1 cellular context compared by ENCODE assay signal in the genomic region with DNA sequence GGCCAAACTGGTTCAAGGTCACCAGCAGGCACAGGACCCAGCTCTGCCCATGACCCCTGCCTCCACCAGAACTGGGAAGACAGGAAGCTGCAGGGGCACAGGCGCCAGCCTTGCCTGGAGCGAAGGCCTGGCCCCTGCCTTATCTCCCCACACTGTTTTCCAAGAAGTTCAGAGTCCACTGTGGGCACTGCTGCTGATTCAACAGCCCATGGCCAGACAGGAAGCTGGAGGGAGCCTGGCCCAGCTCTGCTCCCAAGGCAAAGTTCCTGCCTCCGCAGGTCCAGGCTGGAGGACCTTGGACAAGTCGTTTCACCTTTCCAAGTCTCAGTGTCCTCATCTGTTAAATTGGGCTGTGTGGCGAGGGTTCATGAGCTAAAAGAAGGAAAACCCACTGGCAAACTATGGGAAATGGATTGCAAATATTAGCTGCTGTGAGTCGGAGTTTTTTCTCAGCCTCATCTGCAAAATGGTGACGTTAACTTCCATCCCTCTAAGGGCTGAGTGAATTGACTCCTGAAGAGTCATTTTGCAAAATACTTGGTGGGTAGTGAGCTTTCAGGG.
TF ChIP-seq lines count a peak whose summit lies in the region.

No MANE protein-coding gene starts in this region.

TF ChIP-seq in K562, 482 proteins besides CTCF, POLR2A, EP300 and RAD21 (continued from another document):
- TF ChIP-seq RBFOX2 (IDR thresholded peaks at IDR 0.05; ENCODE audit: low read depth, low read length) (peak; percentile 19; the same call in 1 of the 2 replicates), ZFP1 (CRISPR knock-in tag; IDR thresholded peaks at IDR 0.05) (no peak), RBM39 (optimal IDR thresholded peaks at IDR 0.05; ENCODE audit: low read depth, low read length) (no peak), ZNF511 (CRISPR knock-in tag; IDR thresholded peaks at IDR 0.05) (0 out of 2 replicates have a peak, but pooled peaks have one; percentile 46), ELF2 (CRISPR knock-in tag; IDR thresholded peaks at IDR 0.05) (no peak)
- TF ChIP-seq, protein P1, sequence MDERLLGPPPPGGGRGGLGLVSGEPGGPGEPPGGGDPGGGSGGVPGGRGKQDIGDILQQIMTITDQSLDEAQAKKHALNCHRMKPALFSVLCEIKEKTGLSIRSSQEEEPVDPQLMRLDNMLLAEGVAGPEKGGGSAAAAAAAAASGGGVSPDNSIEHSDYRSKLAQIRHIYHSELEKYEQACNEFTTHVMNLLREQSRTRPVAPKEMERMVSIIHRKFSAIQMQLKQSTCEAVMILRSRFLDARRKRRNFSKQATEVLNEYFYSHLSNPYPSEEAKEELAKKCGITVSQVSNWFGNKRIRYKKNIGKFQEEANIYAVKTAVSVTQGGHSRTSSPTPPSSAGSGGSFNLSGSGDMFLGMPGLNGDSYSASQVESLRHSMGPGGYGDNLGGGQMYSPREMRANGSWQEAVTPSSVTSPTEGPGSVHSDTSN (CRISPR knock-in tag; IDR thresholded peaks at IDR 0.05; ENCODE audit: low read depth), result no peak
- TF ChIP-seq, protein P1 (tag; conservative IDR thresholded peaks at IDR 0.05; ENCODE audit: low read depth), result no peak
TF ChIP-seq in K562: peak in this region for 3.
